Comparison of ENCODE assay signal across 18 cellular contexts in genomic region chr13:73089216-73089615, GRCh38. TPM values are rescaled to one million over a fixed set of nuclear protein-coding genes. Genes with fewer than 3 reads are reported as not detected.
A peak's percentile ranks its signal among the peaks of the same experiment; 100 is the strongest.
DNase-seq lines count a peak whose midpoint lies in the region; TF ChIP-seq lines count a peak whose summit lies in the region.
"Had no signal": no experiment of that assay in that cellular context is flagged by ENCODE, and none has a peak within 500 bp of the region (broad histone marks: within the 10 kb centered on the region; RNA-seq: fewer than 3 reads in every experiment).

No MANE protein-coding gene starts in this region.

- no TSS peak for BruUV-seq in PC-9 (replicated peaks; lab: Mats Ljungman, UMichigan)

- intact Hi-C loops in PC-9 (cut with micrococcal nuclease; ENCODE audit: unreplicated experiment) = no loop called here
- intact Hi-C loops in ovary (cut with DNase I) = no loop called here

- H3K79me1 ChIP-seq in H9 (ENCODE audit: insufficient read depth, low read depth, low read length, poor library complexity, severe bottlenecking) = no peaks in the 10 kb centered on the region

- no peak overlapping the region for H3K18ac ChIP-seq in H9 (ENCODE audit: insufficient read length, low read depth, low read length)

- no peak overlapping the region for H2BK15ac ChIP-seq in H9 (ENCODE audit: low read depth, low read length)

- no peak overlapping the region for H3K56ac ChIP-seq in H9 (ENCODE audit: insufficient read length, low read depth, low read length)

- H3F3A ChIP-seq in PC-9 (ENCODE audit: insufficient read depth, low read depth) = peaks cover 19% of the 10 kb centered on the region

- H2BK20ac ChIP-seq in H9 (ENCODE audit: low read depth, low read length, poor library complexity, severe bottlenecking) = no peak overlapping the region

- H3K23ac ChIP-seq in H9 (ENCODE audit: insufficient read length, low read depth, low read length) = no peak overlapping the region

- H3K14ac ChIP-seq in H9 (ENCODE audit: insufficient read depth, low read length) = no peak overlapping the region

- H3K4me1 ChIP-seq in H9 (ENCODE audit: insufficient read depth, low read length) (no peaks in the 10 kb centered on the region), PC-9 (replicated peaks; ENCODE audit: insufficient read depth) (peaks cover 10% of the 10 kb centered on the region), hepatocyte (ENCODE audit: insufficient read depth) (no peaks in the 10 kb centered on the region), ovary (ENCODE audit: insufficient read depth) (no peaks in the 10 kb centered on the region)
- H3K4me1 ChIP-seq: BLaER1 had no signal

- peaks cover 21 to 22% of the 10 kb centered on the region in 2 experiments for H3K9me3 Mint-ChIP-seq in H9
- H3K9me3 Mint-ChIP-seq in HFFc6 = peaks cover 22% of the 10 kb centered on the region
- H3K9me3 Mint-ChIP-seq: CD4-positive, alpha-beta T cell had no signal

- H3T11ph ChIP-seq in H9 (ENCODE audit: low read length) = no peak overlapping the region

- no peaks in the 10 kb centered on the region for H3K9me3 ChIP-seq in H9 (ENCODE audit: control insufficient read depth, low read depth, low read length)
- peaks cover 24% of the 10 kb centered on the region for H3K9me3 ChIP-seq in PC-9 (ENCODE audit: insufficient read depth, low read depth)
- H3K9me3 ChIP-seq in hepatocyte (ENCODE audit: low read depth) = peaks cover 11% of the 10 kb centered on the region
- H3K9me3 ChIP-seq in ovary = peaks cover 0 to 4% of the 10 kb centered on the region in 2 donors

- peaks cover 12% of the 10 kb centered on the region; the same call in 1 of the 2 replicates for H3K36me3 ChIP-seq in PC-9 (ENCODE audit: low read depth)
- no peaks in the 10 kb centered on the region for H3K36me3 ChIP-seq in hepatocyte (replicated peaks; ENCODE audit: insufficient read depth, low read depth)
- no peaks in the 10 kb centered on the region for H3K36me3 ChIP-seq in ovary
- H3K36me3 ChIP-seq: BLaER1, MG63 had no signal

- H4K5ac ChIP-seq in H9 (ENCODE audit: insufficient read length, low read depth, low read length) = no peak overlapping the region

- H3K36me3 Mint-ChIP-seq in H9 (ENCODE audit: insufficient read depth in 1 of 3, low read depth in 3 of 3) = peaks cover 5 to 27% (median 13%) of the 10 kb centered on the region in 3 experiments; a peak in 5 of 7 replicates
- peaks cover 6% of the 10 kb centered on the region for H3K36me3 Mint-ChIP-seq in HFFc6 (ENCODE audit: low read depth)

- DNase-seq in H9 (no peak), HFFc6 (no peak), PC-9 (no peak), hepatocyte (ENCODE audit: low spot score) (no peak), ovary (no peak), HuH-7.5 (ENCODE audit: low spot score) (no peak), ureter (ENCODE audit: low spot score) (no peak)
- DNase-seq: ACHN; CD4-positive, alpha-beta T cell; COR-L47; DND-41; HCEC 1CT; MG63; NCI-H187 treated with DMSO at 0.1 percent for 48 hours; NCI-H345; NCI-H524 treated with DMSO at 0.1 percent for 48 hours had no signal

- H3K4me3 Mint-ChIP-seq in H9 (no peak overlapping the region), HFFc6 (no peak overlapping the region)
- H3K4me3 Mint-ChIP-seq: CD4-positive, alpha-beta T cell had no signal

- no peak overlapping the region for H4K8ac ChIP-seq in H9 (replicated peaks; ENCODE audit: insufficient read length, low read depth, low read length)

- TF ChIP-seq CTCF in H9 (conservative IDR thresholded peaks at IDR 0.05) (no peak), HFFc6 (IDR thresholded peaks at IDR 0.05) (no peak), PC-9 (conservative IDR thresholded peaks at IDR 0.05) (no peak), hepatocyte (IDR thresholded peaks at IDR 0.05; ENCODE audit: poor library complexity) (no peak), ovary (IDR thresholded peaks at IDR 0.05) (no peak)

- no peak overlapping the region for H2BK120ac ChIP-seq in H9 (ENCODE audit: low read depth, low read length, poor library complexity, severe bottlenecking)

- no peaks in the 10 kb centered on the region for H3K27me3 ChIP-seq in H9 (ENCODE audit: insufficient read depth, low read length)
- no peaks in the 10 kb centered on the region for H3K27me3 ChIP-seq in PC-9 (ENCODE audit: insufficient read depth, low read depth)
- H3K27me3 ChIP-seq in hepatocyte = no peaks in the 10 kb centered on the region
- no peaks in the 10 kb centered on the region for H3K27me3 ChIP-seq in ovary
- H3K27me3 ChIP-seq: BLaER1, MG63 had no signal

- no CpG with 5 or more reads among the region's 4 CpGs for WGBS in H9 (ENCODE audit: extremely low coverage, insufficient read length, low lambda C conversion rate)
- WGBS in hepatocyte (ENCODE audit: low lambda C conversion rate, missing lambda C conversion rate) = 69% methylated on average over 4 of the region's 4 CpGs
- WGBS in ovary, 3 donors = 80 to 93% (median 88%) methylated on average over 4 of the region's 4 CpGs

- H3K9me2 ChIP-seq in PC-9 (ENCODE audit: insufficient read depth) (no peaks in the 10 kb centered on the region), hepatocyte (replicated peaks; ENCODE audit: insufficient read depth) (no peaks in the 10 kb centered on the region)

- no peaks in the 10 kb centered on the region for H3K23me2 ChIP-seq in H9 (ENCODE audit: insufficient read length, low read depth, low read length, poor library complexity, severe bottlenecking)

- H2BK12ac ChIP-seq in H9 (ENCODE audit: insufficient read length, low read depth, low read length) = peak overlapping the region; percentile 70

- no peak overlapping the region for H2AK5ac ChIP-seq in H9 (ENCODE audit: insufficient read length, low read length)

- H3K79me2 ChIP-seq in H9 (ENCODE audit: insufficient read depth, low read length) = no peaks in the 10 kb centered on the region
- no peaks in the 10 kb centered on the region for H3K79me2 ChIP-seq in PC-9 (ENCODE audit: low read depth)
- no peaks in the 10 kb centered on the region for H3K79me2 ChIP-seq in hepatocyte

- H2BK5ac ChIP-seq in H9 (ENCODE audit: insufficient read length, low read length) = no peak overlapping the region

- H2AFZ ChIP-seq in H9 (ENCODE audit: low read length) (no peak overlapping the region), PC-9 (no peak overlapping the region), hepatocyte (no peak overlapping the region)

- no peak overlapping the region for H4K91ac ChIP-seq in H9 (ENCODE audit: insufficient read length, low read depth, low read length)

- no peak overlapping the region for H3K4ac ChIP-seq in H9 (ENCODE audit: low read depth, low read length)

- H3K4me2 ChIP-seq in H9 (ENCODE audit: insufficient read depth, insufficient read length, low read length) (no peak overlapping the region), PC-9 (no peak overlapping the region), hepatocyte (no peak overlapping the region)
- H3K4me2 ChIP-seq: BLaER1 had no signal

- H4K20me1 ChIP-seq in H9 (ENCODE audit: control insufficient read depth, insufficient read depth, insufficient read length) (no peaks in the 10 kb centered on the region), PC-9 (ENCODE audit: insufficient read depth) (no peaks in the 10 kb centered on the region), hepatocyte (ENCODE audit: insufficient read depth, poor library complexity, severe bottlenecking) (no peaks in the 10 kb centered on the region)
- H4K20me1 ChIP-seq: BLaER1 had no signal

- H3K27ac Mint-ChIP-seq in H9 = no peak overlapping the region
- H3K27ac Mint-ChIP-seq in HFFc6 = peak overlapping the region; percentile 14
- H3K27ac Mint-ChIP-seq: CD4-positive, alpha-beta T cell had no signal

- TF ChIP-seq EP300 in ovary (IDR thresholded peaks at IDR 0.05) = no peak

- H3K27ac ChIP-seq in H9 (ENCODE audit: insufficient read length, low read depth, low read length) (no peak overlapping the region), PC-9 (peak overlapping the region; percentile 86), hepatocyte (peak overlapping the region; percentile 97), ovary (no peak overlapping the region)
- H3K27ac ChIP-seq: BLaER1 had no signal

- no peak overlapping the region for H3K4me3 ChIP-seq in PC-9
- no peak overlapping the region for H3K4me3 ChIP-seq in hepatocyte
- no peak overlapping the region for H3K4me3 ChIP-seq in ovary
- H3K4me3 ChIP-seq: BLaER1, GM12878, MG63 had no signal

- no peak overlapping the region for H3K9ac ChIP-seq in H9 (ENCODE audit: extremely low read depth, insufficient read length, low read length)
- H3K9ac ChIP-seq: BLaER1 had no signal

- peaks cover 3 to 6% of the 10 kb centered on the region in 2 experiments; a peak in 1 of 4 replicates for H3K4me1 Mint-ChIP-seq in H9
- H3K4me1 Mint-ChIP-seq in HFFc6 (ENCODE audit: low read depth) = peaks cover 13% of the 10 kb centered on the region

- POLR2A ChIA-PET in PC-9 (lab: Charles Lee; ENCODE audit: unreplicated experiment) = no interaction called here

- TF ChIP-seq POLR2A in ovary (IDR thresholded peaks at IDR 0.05) = no peak

- CTCF ChIA-PET in PC-9 (lab: Charles Lee) = no interaction called here

- H3K27me3 Mint-ChIP-seq in H9 (ENCODE audit: low read depth) (no peaks in the 10 kb centered on the region), HFFc6 (ENCODE audit: insufficient read depth) (no peaks in the 10 kb centered on the region)
- H3K27me3 Mint-ChIP-seq: CD4-positive, alpha-beta T cell had no signal

RNA-seq across cellular contexts. Expression of gene KLF5, which starts 30.4 kb away (rescaled TPM):
- 2.0 and 2.2 TPM in 2 replicates for total RNA-seq in H9 (2021)
- 10 to 100 TPM; 20.3 to 37.1 (median 28.5) TPM for total RNA-seq in HFFc6 (2021; fragmentation: NEBNext Ultra II Directional; extraction: Animal tissue kit (Norgen Biotek cat#: 25700))
- 54.3 and 65.9 TPM in 2 replicates for total RNA-seq in PC-9 (2021)
- 95.8 and 99.9 TPM in 2 replicates for total RNA-seq in hepatocyte
- 92.6 and 94.4 TPM in 2 replicates for polyA plus RNA-seq in hepatocyte
- total RNA-seq in ovary = 10 to 100 TPM in 1 of 7 donors, 1 to 10 TPM in 6; 2.1 to 45.7 (median 6.9) TPM
- 1 to 10 TPM; 2.5 to 9.8 TPM for polyA plus RNA-seq in ovary
- 185 TPM for total RNA-seq in ureter

Comparison
In these comparisons a context has a peak if more than half of its experiments do, and no peak if none do; other contexts are left out.
1. H3K27ac ChIP-seq: peak in PC-9 (single experiment) and hepatocyte (single experiment); none in H9 (single experiment) and ovary (0 of 2).